Comparison of ENCODE assay signal across 28 cellular contexts in the genomic region with DNA sequence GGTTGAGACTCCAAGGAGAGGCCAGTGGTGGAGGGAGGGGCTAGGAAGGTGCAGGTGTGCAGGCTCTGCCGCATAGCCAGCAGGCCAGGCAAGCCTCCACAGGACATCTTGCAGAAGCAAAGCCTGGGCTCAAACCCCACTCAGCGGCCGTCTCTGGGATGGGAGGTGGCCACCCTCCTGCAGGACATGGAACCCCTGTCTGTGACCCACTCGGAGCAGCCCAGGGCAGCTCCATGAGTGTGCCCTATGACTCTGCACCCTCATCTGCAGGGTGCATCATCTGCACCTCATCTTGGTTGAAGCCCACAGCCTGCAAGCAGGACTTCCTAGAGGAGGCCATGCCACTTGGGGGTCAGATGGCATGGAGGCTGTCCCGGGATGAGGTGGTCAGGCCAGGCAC. TPM values are rescaled to one million over a fixed set of nuclear protein-coding genes. Genes with fewer than 3 reads are reported as not detected.
DNase-seq lines count a peak whose midpoint lies in the region; ATAC-seq and TF ChIP-seq lines count a peak whose summit lies in the region.
"Had no signal": no experiment of that assay in that cellular context is flagged by ENCODE, and none has a peak within 500 bp of the region (broad histone marks: within the 10 kb centered on the region; RNA-seq: fewer than 3 reads in every experiment).

No MANE protein-coding gene starts in this region.

- H3K4me3 ChIP-seq in esophagus muscularis mucosa, result no peak overlapping the region
- H3K4me3 ChIP-seq: dorsolateral prefrontal cortex, GM23248, MG63, thyroid gland had no signal

- no peak for TF ChIP-seq EP300 in esophagus muscularis mucosa (IDR thresholded peaks at IDR 0.05)

- peaks cover 5% of the 10 kb centered on the region for H3K9me3 Mint-ChIP-seq in activated CD4-positive, alpha-beta T cell treated with anti-CD3 and anti-CD28 coated beads, Interleukin-2, amount 10 ng/mL, durations not matched to agents 24 days and 14 days
- H3K9me3 Mint-ChIP-seq in activated CD4-positive, alpha-beta memory T cell treated with anti-CD3 and anti-CD28 coated beads, Interleukin-2, amount 10 ng/mL, durations not matched to agents 7 days and 5 days, result no peaks in the 10 kb centered on the region
- H3K9me3 Mint-ChIP-seq: stimulated activated naive CD8-positive, alpha-beta T cell treated with anti-CD3 and anti-CD28 coated beads, Interleukin-15, Interleukin-2, amounts not matched to agents 100 ng/mL and 50 ng/mL, for 24 hours had no signal

- H3K9me3 ChIP-seq in esophagus muscularis mucosa, result peaks cover 0 to 14% (median 4%) of the 10 kb centered on the region in 4 donors
- H3K9me3 ChIP-seq: thyroid gland had no signal

- H3K4me3 Mint-ChIP-seq in activated CD4-positive, alpha-beta T cell treated with anti-CD3 and anti-CD28 coated beads, Interleukin-2, amount 10 ng/mL, durations not matched to agents 24 days and 14 days, result no peak overlapping the region
- no peak overlapping the region for H3K4me3 Mint-ChIP-seq in activated CD4-positive, alpha-beta memory T cell treated with anti-CD3 and anti-CD28 coated beads, Interleukin-2, amount 10 ng/mL, durations not matched to agents 7 days and 5 days
- H3K4me3 Mint-ChIP-seq: activated B cell treated with CpG ODN at 0.5 μM for 24 hours; activated naive CD4-positive, alpha-beta T cell treated with anti-CD3 and anti-CD28 coated beads for 36 hours; activated T-cell treated with anti-CD3 and anti-CD28 coated beads, Interleukin-2, amount 50 U/mL, for 72 hours; B cell; CD8-positive, alpha-beta memory T cell; memory B cell; stimulated activated naive CD8-positive, alpha-beta T cell treated with anti-CD3 and anti-CD28 coated beads, Interleukin-15, Interleukin-2, amounts not matched to agents 100 ng/mL and 50 ng/mL, for 24 hours had no signal

- H3K27me3 Mint-ChIP-seq in activated CD4-positive, alpha-beta T cell treated with anti-CD3 and anti-CD28 coated beads, Interleukin-2, amount 10 ng/mL, durations not matched to agents 24 days and 14 days, result no peaks in the 10 kb centered on the region
- no peaks in the 10 kb centered on the region for H3K27me3 Mint-ChIP-seq in activated CD4-positive, alpha-beta memory T cell treated with anti-CD3 and anti-CD28 coated beads, Interleukin-2, amount 10 ng/mL, durations not matched to agents 7 days and 5 days
- H3K27me3 Mint-ChIP-seq: activated B cell treated with CpG ODN at 0.5 μM for 24 hours; B cell; CD8-positive, alpha-beta memory T cell; memory B cell; stimulated activated naive CD8-positive, alpha-beta T cell treated with anti-CD3 and anti-CD28 coated beads, Interleukin-15, Interleukin-2, amounts not matched to agents 100 ng/mL and 50 ng/mL, for 24 hours had no signal

- WGBS in esophagus muscularis mucosa, result 96% methylated on average over 4 of the region's 5 CpGs

- H3K27ac Mint-ChIP-seq in activated CD4-positive, alpha-beta T cell treated with anti-CD3 and anti-CD28 coated beads, Interleukin-2, amount 10 ng/mL, durations not matched to agents 24 days and 14 days, result no peak overlapping the region
- H3K27ac Mint-ChIP-seq in activated CD4-positive, alpha-beta memory T cell treated with anti-CD3 and anti-CD28 coated beads, Interleukin-2, amount 10 ng/mL, durations not matched to agents 7 days and 5 days, result no peak overlapping the region
- H3K27ac Mint-ChIP-seq: activated B cell treated with CpG ODN at 0.5 μM for 24 hours; activated naive CD4-positive, alpha-beta T cell treated with anti-CD3 and anti-CD28 coated beads for 36 hours; activated T-cell treated with anti-CD3 and anti-CD28 coated beads, Interleukin-2, amount 50 U/mL, for 72 hours; B cell; memory B cell; stimulated activated naive CD8-positive, alpha-beta T cell treated with anti-CD3 and anti-CD28 coated beads, Interleukin-15, Interleukin-2, amounts not matched to agents 100 ng/mL and 50 ng/mL, for 24 hours had no signal

- TF ChIP-seq CTCF in esophagus muscularis mucosa (IDR thresholded peaks at IDR 0.05), result no peak

- POLR2A ChIA-PET in activated CD4-positive, alpha-beta memory T cell treated with anti-CD3 and anti-CD28 coated beads, Interleukin-2, amount 10 ng/mL, durations not matched to agents 7 days and 5 days (lab: Charles Lee), result no interaction called here

- no peak for TF ChIP-seq POLR2A in esophagus muscularis mucosa (IDR thresholded peaks at IDR 0.05; ENCODE audit: low read depth)

- H3K27ac ChIP-seq in esophagus muscularis mucosa (replicated peaks in 1 of 4), result no peak overlapping the region
- H3K27ac ChIP-seq: dorsolateral prefrontal cortex, GM23248, thyroid gland had no signal

- H3K36me3 Mint-ChIP-seq in activated CD4-positive, alpha-beta T cell treated with anti-CD3 and anti-CD28 coated beads, Interleukin-2, amount 10 ng/mL, durations not matched to agents 24 days and 14 days (ENCODE audit: low read depth), result no peaks in the 10 kb centered on the region
- no peaks in the 10 kb centered on the region for H3K36me3 Mint-ChIP-seq in activated CD4-positive, alpha-beta memory T cell treated with anti-CD3 and anti-CD28 coated beads, Interleukin-2, amount 10 ng/mL, durations not matched to agents 7 days and 5 days (ENCODE audit: low read depth)

- H3K36me3 ChIP-seq in esophagus muscularis mucosa, result peaks cover 0 to 4% (median 0%) of the 10 kb centered on the region in 4 donors
- H3K36me3 ChIP-seq: thyroid gland had no signal

- no peak for ATAC-seq in GM19395 (IDR thresholded peaks at IDR 0.05; ENCODE audit: unreplicated experiment)
- no peak for ATAC-seq in HG03460 (IDR thresholded peaks at IDR 0.05; ENCODE audit: unreplicated experiment)

- no peaks in the 10 kb centered on the region for H3K4me1 ChIP-seq in esophagus muscularis mucosa
- H3K4me1 ChIP-seq: thyroid gland had no signal

- CTCF ChIA-PET in activated CD4-positive, alpha-beta memory T cell treated with anti-CD3 and anti-CD28 coated beads, Interleukin-2, amount 10 ng/mL, durations not matched to agents 7 days and 5 days (lab: Charles Lee), result no interaction called here

- H3K27me3 ChIP-seq in esophagus muscularis mucosa, result no peaks in the 10 kb centered on the region
- H3K27me3 ChIP-seq: dorsolateral prefrontal cortex, MG63, thyroid gland had no signal

- H3K4me1 Mint-ChIP-seq in activated CD4-positive, alpha-beta T cell treated with anti-CD3 and anti-CD28 coated beads, Interleukin-2, amount 10 ng/mL, durations not matched to agents 24 days and 14 days, result no peaks in the 10 kb centered on the region
- no peaks in the 10 kb centered on the region for H3K4me1 Mint-ChIP-seq in activated CD4-positive, alpha-beta memory T cell treated with anti-CD3 and anti-CD28 coated beads, Interleukin-2, amount 10 ng/mL, durations not matched to agents 7 days and 5 days
- H3K4me1 Mint-ChIP-seq: B cell; CD8-positive, alpha-beta memory T cell; memory B cell had no signal

- peak; percentile 5 for DNase-seq in activated CD4-positive, alpha-beta T cell treated with anti-CD3 and anti-CD28 coated beads for 1 hour
- no peak for DNase-seq in activated CD4-positive, alpha-beta T cell treated with anti-CD3 and anti-CD28 coated beads, Interleukin-2, amount 10 ng/mL, durations not matched to agents 24 days and 14 days
- peak; percentile 10 for DNase-seq in activated CD4-positive, alpha-beta memory T cell treated with anti-CD3 and anti-CD28 coated beads, Interleukin-2, amount 10 ng/mL, durations not matched to agents 7 days and 5 days
- DNase-seq in esophagus muscularis mucosa (ENCODE audit: extremely low spot score) (peak; percentile 45), posterior vena cava (ENCODE audit: low spot score) (peak; percentile 40), middle frontal gyrus (ENCODE audit: extremely low spot score, low spot score) (no peak)
- DNase-seq: activated B cell treated with CpG ODN at 0.5 μM for 24 hours; activated naive CD4-positive, alpha-beta T cell treated with anti-CD3 and anti-CD28 coated beads for 36 hours; activated T-cell treated with anti-CD3 and anti-CD28 coated beads, Interleukin-2, amount 50 U/mL, for 72 hours; amygdala; DMS153; glutamatergic neuron; GM23248; KBM-7; MG63; NCI-H1417; NCI-H2081 treated with DMSO at 0.1 percent for 48 hours; NCI-H82; stimulated activated CD4-positive, alpha-beta T cell treated with anti-CD3 and anti-CD28 coated beads, Interleukin-2, amount 100 ng/mL, for 48 hours; SW 1271; thyroid gland had no signal

- intact Hi-C loops in activated CD4-positive, alpha-beta T cell treated with anti-CD3 and anti-CD28 coated beads, Interleukin-2, amount 10 ng/mL, durations not matched to agents 24 days and 14 days (cut with micrococcal nuclease), result no loop called here
- intact Hi-C loops in esophagus muscularis mucosa (cut with DNase I), result no loop called here
- intact Hi-C loops in posterior vena cava (cut with DNase I), result no loop called here

RNA-seq across cellular contexts. Expression of a gene that starts 46.3 kb away (rescaled TPM):
- 5.9 and 6.6 TPM in 2 replicates for total RNA-seq in activated CD4-positive, alpha-beta T cell treated with anti-CD3 and anti-CD28 coated beads, Interleukin-2, amount 10 ng/mL, durations not matched to agents 24 days and 14 days
- 1 to 10 TPM; 5.8 to 7.9 TPM for total RNA-seq in activated CD4-positive, alpha-beta memory T cell treated with anti-CD3 and anti-CD28 coated beads, Interleukin-2, amount 10 ng/mL, durations not matched to agents 7 days and 5 days
- total RNA-seq in esophagus muscularis mucosa, result 10 to 100 TPM; 29.1 to 71.5 (median 41.8) TPM
- 10 to 100 TPM; 69.5 to 83.1 TPM for total RNA-seq in posterior vena cava

Comparison
In these comparisons a context has a peak if more than half of its experiments do, and no peak if none do; other contexts are left out.
1. DNase-seq: peak in activated CD4-positive, alpha-beta T cell treated with anti-CD3 and anti-CD28 coated beads for 1 hour (single experiment), activated CD4-positive, alpha-beta memory T cell treated with anti-CD3 and anti-CD28 coated beads, Interleukin-2, amount 10 ng/mL, durations not matched to agents 7 days and 5 days (single experiment), esophagus muscularis mucosa (single experiment) and posterior vena cava (single experiment); none in activated CD4-positive, alpha-beta T cell treated with anti-CD3 and anti-CD28 coated beads, Interleukin-2, amount 10 ng/mL, durations not matched to agents 24 days and 14 days (single experiment) and middle frontal gyrus (single experiment).